Comparison of ENCODE assay signal across 13 cellular contexts in genomic region chr12:953776-954175, GRCh38. TPM values are rescaled to one million over a fixed set of nuclear protein-coding genes. Genes with fewer than 3 reads are reported as not detected.
A peak's percentile ranks its signal among the peaks of the same experiment; 100 is the strongest.
DNase-seq lines count a peak whose midpoint lies in the region; ATAC-seq, FAIRE-seq and TF ChIP-seq lines count a peak whose summit lies in the region.
"Had no signal": no experiment of that assay in that cellular context is flagged by ENCODE, and none has a peak within 500 bp of the region (broad histone marks: within the 10 kb centered on the region; RNA-seq: fewer than 3 reads in every experiment).

No MANE protein-coding gene starts in this region.

- FAIRE-seq in keratinocyte (lab: Jason Lieb, UNC) = no peak

- H4K20me1 ChIP-seq in keratinocyte (ENCODE audit: control insufficient read depth, extremely low read depth, insufficient read depth, low read length) = no peaks in the 10 kb centered on the region

- peaks cover 10% of the 10 kb centered on the region for H3K4me1 Mint-ChIP-seq in activated CD4-positive, alpha-beta memory T cell treated with anti-CD3 and anti-CD28 coated beads for 36 hours (ENCODE audit: low read depth)
- H3K4me1 Mint-ChIP-seq in endothelial cell (ENCODE audit: unreplicated experiment) = peaks cover 10% of the 10 kb centered on the region

- TF ChIP-seq CTCF in keratinocyte (optimal IDR thresholded peaks at IDR 0.05 in 1 of 3, IDR thresholded peaks at IDR 0.05 in 1 of 3, conservative IDR thresholded peaks at IDR 0.05 in 1 of 3; ENCODE audit: extremely low read depth in 1 of 3, insufficient read depth in 2 of 3, low read length in 3 of 3) (no peak), endothelial cell (IDR thresholded peaks at IDR 0.05; ENCODE audit: unreplicated experiment) (no peak), lower lobe of right lung (IDR thresholded peaks at IDR 0.05) (no peak)

- H3K79me2 ChIP-seq in keratinocyte (ENCODE audit: control insufficient read depth, insufficient read depth, low read length) = no peaks in the 10 kb centered on the region

- H3K36me3 Mint-ChIP-seq in activated CD4-positive, alpha-beta memory T cell treated with anti-CD3 and anti-CD28 coated beads for 36 hours = no peaks in the 10 kb centered on the region
- H3K36me3 Mint-ChIP-seq in endothelial cell (ENCODE audit: low read depth, unreplicated experiment) = no peaks in the 10 kb centered on the region

- no peaks in the 10 kb centered on the region for H3K9me3 Mint-ChIP-seq in activated CD4-positive, alpha-beta memory T cell treated with anti-CD3 and anti-CD28 coated beads for 36 hours
- H3K9me3 Mint-ChIP-seq in endothelial cell (ENCODE audit: unreplicated experiment) = no peaks in the 10 kb centered on the region

- no peak overlapping the region for H3K9ac ChIP-seq in keratinocyte (ENCODE audit: control insufficient read depth, extremely low read depth, insufficient read depth, low read length)

- H3K4me1 ChIP-seq in keratinocyte (ENCODE audit: control insufficient read depth, extremely low read depth, insufficient read depth, low read length) (peaks cover 9% of the 10 kb centered on the region), lower lobe of right lung (peaks cover under 1% of the 10 kb centered on the region)

- CTCF ChIA-PET in activated CD4-positive, alpha-beta memory T cell treated with anti-CD3 and anti-CD28 coated beads for 36 hours (lab: Charles Lee) = interaction anchor here (0.6 to 1.4 kb wide), 4 partner anchors 17 to 164 kb away, joined by 3 to 6 read pairs (median 3); no protein-coding TSS in a partner anchor

- no peaks in the 10 kb centered on the region for H3K27me3 Mint-ChIP-seq in activated CD4-positive, alpha-beta memory T cell treated with anti-CD3 and anti-CD28 coated beads for 36 hours
- peaks cover 1% of the 10 kb centered on the region for H3K27me3 Mint-ChIP-seq in endothelial cell (ENCODE audit: unreplicated experiment)

- no peak overlapping the region for H3K4me3 ChIP-seq in MG63
- no peak overlapping the region for H3K4me3 ChIP-seq in keratinocyte (ENCODE audit: control insufficient read depth in 2 of 3, extremely low read depth in 1 of 3, insufficient read depth in 2 of 3, low read depth in 1 of 3, low read length in 3 of 3)
- H3K4me3 ChIP-seq in lower lobe of right lung = no peak overlapping the region
- H3K4me3 ChIP-seq: lung had no signal

- peak overlapping the region; percentile 53 for H3K27ac ChIP-seq in keratinocyte (ENCODE audit: control insufficient read depth, insufficient read depth, low read length)
- H3K27ac ChIP-seq in lower lobe of right lung = no peak overlapping the region

- POLR2A ChIA-PET in activated CD4-positive, alpha-beta memory T cell treated with anti-CD3 and anti-CD28 coated beads for 36 hours (lab: Charles Lee) = interaction anchor here (0.6 kb wide), 1 partner anchor 584 kb away, joined by 3 read pairs; no protein-coding TSS in a partner anchor

- intact Hi-C loops in activated CD4-positive, alpha-beta memory T cell treated with anti-CD3 and anti-CD28 coated beads for 36 hours (cut with micrococcal nuclease) = no loop called here
- intact Hi-C loops in lower lobe of right lung (cut with DNase I) = no loop called here

- ATAC-seq in HG03196 (IDR thresholded peaks at IDR 0.05; ENCODE audit: unreplicated experiment) (no peak), lower lobe of right lung (no peak), GM19452 (IDR thresholded peaks at IDR 0.05; ENCODE audit: unreplicated experiment) (no peak)
- ATAC-seq: sciatic nerve had no signal

- peak overlapping the region; percentile 75 for H3K27ac Mint-ChIP-seq in activated CD4-positive, alpha-beta memory T cell treated with anti-CD3 and anti-CD28 coated beads for 36 hours
- no peak overlapping the region for H3K27ac Mint-ChIP-seq in endothelial cell (ENCODE audit: unreplicated experiment)

- H3K36me3 ChIP-seq in MG63 (no peaks in the 10 kb centered on the region), keratinocyte (ENCODE audit: control insufficient read depth in 2 of 2, extremely low read depth in 1 of 2, insufficient read depth in 2 of 2, low read length in 2 of 2) (no peaks in the 10 kb centered on the region), lower lobe of right lung (no peaks in the 10 kb centered on the region)

- dilution Hi-C loops in keratinocyte (cut with MboI; ENCODE audit: extremely low pct_ligation_motif_present, low sequenced_read_pairs) = no loop called here

- H3K4me2 ChIP-seq in keratinocyte (ENCODE audit: control insufficient read depth, extremely low read depth, insufficient read depth, low read depth, low read length) = peak overlapping the region; percentile 37

- H3K27me3 ChIP-seq in MG63 (no peaks in the 10 kb centered on the region), keratinocyte (ENCODE audit: control insufficient read depth, extremely low read depth, insufficient read depth, low read length) (no peaks in the 10 kb centered on the region), lower lobe of right lung (ENCODE audit: low read depth) (no peaks in the 10 kb centered on the region)

- H3K4me3 Mint-ChIP-seq in activated CD4-positive, alpha-beta memory T cell treated with anti-CD3 and anti-CD28 coated beads for 36 hours = no peak overlapping the region
- no peak overlapping the region for H3K4me3 Mint-ChIP-seq in endothelial cell (ENCODE audit: unreplicated experiment)

- no peaks in the 10 kb centered on the region for H3K9me1 ChIP-seq in keratinocyte (ENCODE audit: control insufficient read depth, extremely low read depth, insufficient read depth, low read length)

- H3K9me3 ChIP-seq in MG63 (no peaks in the 10 kb centered on the region), keratinocyte (ENCODE audit: control insufficient read depth, low read depth, low read length) (no peaks in the 10 kb centered on the region), lower lobe of right lung (no peaks in the 10 kb centered on the region)

- H2AFZ ChIP-seq in keratinocyte (ENCODE audit: control insufficient read depth, low read length) = peak overlapping the region; percentile 33

- DNase-seq in EL = peak; percentile 74
- DNase-seq in MG63 = peak; percentile 76
- peak; percentile 53 for DNase-seq in activated CD4-positive, alpha-beta memory T cell treated with anti-CD3 and anti-CD28 coated beads for 36 hours
- peak; percentile 26 for DNase-seq in keratinocyte (ENCODE audit: low read depth, low spot score)
- DNase-seq in endothelial cell (ENCODE audit: low spot score) = no peak
- DNase-seq in lower lobe of right lung = no peak
- DNase-seq: NCI-H187 treated with DMSO at 0.1 percent for 48 hours; stimulated activated naive CD4-positive, alpha-beta T cell; T-helper 1 cell had no signal

RNA-seq across cellular contexts. Expression of gene RAD52, which starts 4.3 kb away (rescaled TPM):
- total RNA-seq in MG63 (2014; rRNA removed; shearing (Covaris generic); ENCODE audit: low replicate concordance) = 1.9 and 7.3 TPM in 2 replicates
- total RNA-seq in activated CD4-positive, alpha-beta memory T cell treated with anti-CD3 and anti-CD28 coated beads for 36 hours = 10 to 100 TPM in 1 of 2 experiments, 1 to 10 TPM in 1; 9.5 to 14.5 TPM
- polyA plus RNA-seq in keratinocyte = 8.3 to 11.2 TPM (median 9.8 TPM) in 3 replicates
- 10.9 TPM for polyA plus RNA-seq in keratinocyte (2011; ENCODE audit: low read depth)
- polyA plus RNA-seq in keratinocyte (2011; cell fraction: cytosol; rRNA removed) = 3.4 and 4.2 TPM in 2 replicates
- polyA plus RNA-seq in keratinocyte (2011; cell fraction: nucleus; rRNA removed) = 20.1 and 22.5 TPM in 2 replicates
- polyA plus RNA-seq in keratinocyte (2012; ENCODE audit: low replicate concordance) = 5.4 and 5.7 TPM in 2 replicates
- polyA minus RNA-seq in keratinocyte = 16.8 to 20.7 TPM (median 20.0 TPM) in 3 replicates
- 9.8 TPM for polyA minus RNA-seq in keratinocyte (2011; cell fraction: cytosol; rRNA and poly(A)+ RNA removed)
- polyA minus RNA-seq in keratinocyte (2011; cell fraction: nucleus; rRNA and poly(A)+ RNA removed) = 9.2 and 9.7 TPM in 2 replicates
- total RNA-seq in endothelial cell (ENCODE audit: unreplicated experiment) (20.3 TPM), lower lobe of right lung (12.2 TPM)

RNA-seq across cellular contexts. Expression of gene ERC1, which starts 37.2 kb away (rescaled TPM):
- total RNA-seq in MG63 (2014; rRNA removed; shearing (Covaris generic); ENCODE audit: low replicate concordance) = 14.6 and 24.4 TPM in 2 replicates
- total RNA-seq in activated CD4-positive, alpha-beta memory T cell treated with anti-CD3 and anti-CD28 coated beads for 36 hours = 10 to 100 TPM; 19.1 to 21.8 TPM
- 13.1 to 23.9 TPM (median 16.1 TPM) in 3 replicates for polyA plus RNA-seq in keratinocyte
- polyA plus RNA-seq in keratinocyte (2011; ENCODE audit: low read depth) = 77.6 TPM
- 15.3 and 17.2 TPM in 2 replicates for polyA plus RNA-seq in keratinocyte (2011; cell fraction: cytosol; rRNA removed)
- polyA plus RNA-seq in keratinocyte (2011; cell fraction: nucleus; rRNA removed) = 43.6 and 49.0 TPM in 2 replicates
- 14.2 and 28.4 TPM in 2 replicates for polyA plus RNA-seq in keratinocyte (2012; ENCODE audit: low replicate concordance)
- polyA minus RNA-seq in keratinocyte = 48.5 to 75.9 TPM (median 70.3 TPM) in 3 replicates
- polyA minus RNA-seq in keratinocyte (2011; cell fraction: cytosol; rRNA and poly(A)+ RNA removed) = 28.8 TPM
- polyA minus RNA-seq in keratinocyte (2011; cell fraction: nucleus; rRNA and poly(A)+ RNA removed) = 56.7 and 120 TPM in 2 replicates
- total RNA-seq in endothelial cell (ENCODE audit: unreplicated experiment) (57.9 TPM), lower lobe of right lung (66.3 TPM)

Comparison
In these comparisons a context has a peak if more than half of its experiments do, and no peak if none do; other contexts are left out.
1. DNase-seq: peak in EL (single experiment), MG63 (single experiment), activated CD4-positive, alpha-beta memory T cell treated with anti-CD3 and anti-CD28 coated beads for 36 hours (single experiment) and keratinocyte (single experiment); none in endothelial cell (single experiment) and lower lobe of right lung (single experiment).